Comparison of ENCODE assay signal across 28 cellular contexts in genomic region chr11:64913171-64913727, GRCh38. TPM values are rescaled to one million over a fixed set of nuclear protein-coding genes. Genes with fewer than 3 reads are reported as not detected.
DNase-seq lines count a peak whose midpoint lies in the region; ATAC-seq, FAIRE-seq and TF ChIP-seq lines count a peak whose summit lies in the region.
"Had no signal": no experiment of that assay in that cellular context is flagged by ENCODE, and none has a peak within 500 bp of the region (broad histone marks: within the 10 kb centered on the region; RNA-seq: fewer than 3 reads in every experiment).

No MANE protein-coding gene starts in this region.

- H3K9me1 ChIP-seq in K562 (ENCODE audit: control insufficient read depth, insufficient read depth, low read length): peaks cover 5% of the 10 kb centered on the region

- H3K27ac ChIP-seq in right cardiac atrium (ENCODE audit: low read length) (no peak overlapping the region), K562 (ENCODE audit: extremely low read depth, low read depth, low read length) (no peak overlapping the region), foreskin keratinocyte (no peak overlapping the region)
- H3K27ac ChIP-seq: A549; BLaER1 treated with 17β-estradiol and CSF1 and Interleukin-3, amounts not matched to agents 10 nM and 100 nM; GM23248 had no signal

- no peak for TF ChIP-seq EP300 in K562 (IDR thresholded peaks at IDR 0.05; ENCODE audit: low read length)

- no peaks in the 10 kb centered on the region for H4K20me1 ChIP-seq in K562 (replicated peaks; ENCODE audit: control insufficient read depth, insufficient read depth, low read length)

- H3K4me1 ChIP-seq in right cardiac atrium (ENCODE audit: control insufficient read depth, insufficient read depth, low read length) (no peaks in the 10 kb centered on the region), K562 (replicated peaks in 1 of 2; ENCODE audit: control insufficient read depth in 2 of 2, insufficient read depth in 2 of 2, low read length in 2 of 2) (peaks cover 12 to 55% of the 10 kb centered on the region in 2 experiments; a peak in 4 of 5 replicates), foreskin keratinocyte (peaks cover 5% of the 10 kb centered on the region)
- H3K4me1 ChIP-seq: BE2C had no signal

- H3K27me3 Mint-ChIP-seq in nephron (ENCODE audit: low read depth): no peaks in the 10 kb centered on the region
- H3K27me3 Mint-ChIP-seq in activated T-cell treated with anti-CD3 and anti-CD28 coated beads, Interleukin-2, amount 50 U/mL, for 72 hours (ENCODE audit: low read depth): no peaks in the 10 kb centered on the region
- H3K27me3 Mint-ChIP-seq: CD4-positive, alpha-beta memory T cell had no signal

- ATAC-seq in right cardiac atrium (no peak), Right ventricle myocardium inferior (no peak), K562 (no peak), foreskin keratinocyte (no peak), GM21619 (IDR thresholded peaks at IDR 0.05; ENCODE audit: unreplicated experiment) (no peak)
- no peak for ATAC-seq in activated T-cell treated with anti-CD3 and anti-CD28 coated beads, Interleukin-2, amount 50 U/mL, for 72 hours (replicated peaks in 1 of 2)
- ATAC-seq: A549 had no signal

- H3K4me1 Mint-ChIP-seq in nephron: peaks cover 9% of the 10 kb centered on the region
- peaks cover 19% of the 10 kb centered on the region for H3K4me1 Mint-ChIP-seq in activated T-cell treated with anti-CD3 and anti-CD28 coated beads, Interleukin-2, amount 50 U/mL, for 72 hours (ENCODE audit: low read depth)

- H3K9me3 ChIP-seq in right cardiac atrium (ENCODE audit: control insufficient read depth, low read length): no peaks in the 10 kb centered on the region
- no peaks in the 10 kb centered on the region for H3K9me3 ChIP-seq in K562 (replicated peaks; ENCODE audit: control insufficient read depth, insufficient read depth, low read depth, low read length)
- H3K9me3 ChIP-seq: A549; BE2C; BLaER1 treated with 17β-estradiol and CSF1 and Interleukin-3, amounts not matched to agents 10 nM and 100 nM had no signal

- H3K9ac ChIP-seq in K562 (ENCODE audit: insufficient read depth in 1 of 2, low read depth in 2 of 2, low read length in 2 of 2): peak overlapping the region in 1 of 2 experiments; percentile 30; a peak in 1 of 4 replicates
- H3K9ac ChIP-seq: GM23248 had no signal

- DNase-seq in right cardiac atrium (peak in 2 of 3 donors; percentile 40 to 57), Right ventricle myocardium inferior (ENCODE audit: missing footprints) (no peak), K562 (ENCODE audit: extremely low read depth in 1 of 4, low spot score in 3 of 4) (no peak), foreskin keratinocyte (no peak)
- DNase-seq in activated T-cell treated with anti-CD3 and anti-CD28 coated beads, Interleukin-2, amount 50 U/mL, for 72 hours: no peak
- DNase-seq: 8988T, ACHN, AML-193, BE2C, Calu3, COR-L47, DMS53, DMS79 treated with DMSO at 0.1 percent for 48 hours, GF-D8, GM23248, H7, HCEC 1CT had no signal

- 93% methylated on average over 18 of the region's 18 CpGs for WGBS in right cardiac atrium
- WGBS in K562 (ENCODE audit: insufficient coverage, low coverage, missing lambda C conversion rate): 88% methylated on average over 16 of the region's 18 CpGs

- TF ChIP-seq RAD21 in K562 (CRISPR knock-in tag; conservative IDR thresholded peaks at IDR 0.05 in 1 of 2, IDR thresholded peaks at IDR 0.05 in 1 of 2): no peak

- intact Hi-C loops in right cardiac atrium (cut with DNase I): no loop called here
- intact Hi-C loops in Right ventricle myocardium inferior (cut with DNase I): no loop called here
- intact Hi-C loops in K562 (cut with micrococcal nuclease): no loop called here

- FAIRE-seq in K562 (lab: Jason Lieb, UNC): no peak
- FAIRE-seq: A549, GM12891, GM18507, H1 had no signal

- H3K79me2 ChIP-seq in K562 (ENCODE audit: control insufficient read depth, insufficient read depth, low read length): peaks cover 26% of the 10 kb centered on the region

- H3K9me3 Mint-ChIP-seq in nephron: no peaks in the 10 kb centered on the region
- H3K9me3 Mint-ChIP-seq in activated T-cell treated with anti-CD3 and anti-CD28 coated beads, Interleukin-2, amount 50 U/mL, for 72 hours: no peaks in the 10 kb centered on the region
- H3K9me3 Mint-ChIP-seq: CD4-positive, alpha-beta memory T cell had no signal

- H3K27me3 ChIP-seq in right cardiac atrium (ENCODE audit: control insufficient read depth, insufficient read depth) (no peaks in the 10 kb centered on the region), K562 (ENCODE audit: control insufficient read depth in 2 of 2, insufficient read depth in 2 of 2, low read length in 2 of 2) (no peaks in the 10 kb centered on the region), foreskin keratinocyte (no peaks in the 10 kb centered on the region)
- H3K27me3 ChIP-seq: BE2C; BLaER1 treated with 17β-estradiol and CSF1 and Interleukin-3, amounts not matched to agents 10 nM and 100 nM had no signal

- CTCF ChIA-PET in K562 (lab: Yijun Ruan, JAX; ENCODE audit: low intra/inter-chr PET ratio): no interaction called here

- TF ChIP-seq CTCF in K562 (IDR thresholded peaks at IDR 0.05 in 2 of 3, conservative IDR thresholded peaks at IDR 0.05 in 1 of 3; ENCODE audit: insufficient read depth in 2 of 3, low read depth in 1 of 3, low read length in 3 of 3): no peak
- no peak for TF ChIP-seq CTCF in nephron (IDR thresholded peaks at IDR 0.05; ENCODE audit: unreplicated experiment in 3 of 3)
- TF ChIP-seq CTCF in foreskin keratinocyte (conservative IDR thresholded peaks at IDR 0.05): no peak

- TF ChIP-seq POLR2A in K562 (conservative IDR thresholded peaks at IDR 0.05): no peak

- H2AFZ ChIP-seq in K562 (ENCODE audit: low read depth, low read length): no peak overlapping the region
- H2AFZ ChIP-seq: GM23248 had no signal

- no TSS peak for BruUV-seq in K562 (replicated peaks; lab: Mats Ljungman, UMichigan)

- in situ Hi-C loops in K562 (cut with MboI): no loop called here

- H3K36me3 Mint-ChIP-seq in nephron (ENCODE audit: low read depth): peaks cover 21% of the 10 kb centered on the region
- peaks cover 2 to 9% of the 10 kb centered on the region in 2 donors for H3K36me3 Mint-ChIP-seq in activated T-cell treated with anti-CD3 and anti-CD28 coated beads, Interleukin-2, amount 50 U/mL, for 72 hours (ENCODE audit: insufficient read depth in 2 of 2)

- peak overlapping the region in 2 of 3 experiments; percentile 46 to 64 for H3K4me3 Mint-ChIP-seq in nephron
- H3K4me3 Mint-ChIP-seq in activated T-cell treated with anti-CD3 and anti-CD28 coated beads, Interleukin-2, amount 50 U/mL, for 72 hours: no peak overlapping the region
- H3K4me3 Mint-ChIP-seq: CD14-positive monocyte; CD4-positive, alpha-beta memory T cell had no signal

- POLR2A ChIA-PET in K562 (lab: Yijun Ruan, JAX): no interaction called here

- no peak overlapping the region for H3K27ac Mint-ChIP-seq in nephron
- H3K27ac Mint-ChIP-seq in activated T-cell treated with anti-CD3 and anti-CD28 coated beads, Interleukin-2, amount 50 U/mL, for 72 hours: no peak overlapping the region

- H3K4me2 ChIP-seq in K562 (ENCODE audit: insufficient read depth, low read length): no peak overlapping the region
- H3K4me2 ChIP-seq: A549; BLaER1 treated with 17β-estradiol and CSF1 and Interleukin-3, amounts not matched to agents 10 nM and 100 nM had no signal

- H3K4me3 ChIP-seq in right cardiac atrium (ENCODE audit: low read length) (no peak overlapping the region), K562 (no peak overlapping the region)
- H3K4me3 ChIP-seq: A549; BLaER1 treated with 17β-estradiol and CSF1 and Interleukin-3, amounts not matched to agents 10 nM and 100 nM; GM23248 had no signal

- peaks cover 58% of the 10 kb centered on the region; the same call in 2 of the 3 replicates for H3K36me3 ChIP-seq in K562 (ENCODE audit: control insufficient read depth, insufficient read depth, low read length)
- H3K36me3 ChIP-seq: BE2C had no signal

RNA-seq across cellular contexts. Expression of gene ATG2A, which starts 3.8 kb away (rescaled TPM):
- total RNA-seq in right cardiac atrium: 10 to 100 TPM; 13.3 to 17.9 (median 15.3) TPM
- 13.6 TPM for polyA plus RNA-seq in right cardiac atrium
- total RNA-seq in Right ventricle myocardium inferior: 10.7 TPM
- total RNA-seq in K562 (2011; cell fraction: chromatin; rRNA removed; ENCODE audit: low replicate concordance): 50.6 and 183 TPM in 2 replicates
- total RNA-seq in K562 (2011; cell fraction: nucleolus; rRNA removed): 131 and 133 TPM in 2 replicates
- 70.0 and 70.2 TPM in 2 replicates for total RNA-seq in K562 (2011; cell fraction: nucleoplasm; rRNA removed)
- total RNA-seq in K562 (2014; rRNA removed): 22.2 and 22.4 TPM in 2 replicates
- total RNA-seq in K562 (2014; rRNA removed; fragmentation: Illumina TruSeq; extraction: Trizol): 3.2 and 3.6 TPM in 2 replicates
- total RNA-seq in K562 (2015; rRNA removed; fragmentation: Illumina TruSeq; extraction: Trizol): 6.2 and 7.7 TPM in 2 replicates
- 37.7 and 45.9 TPM in 2 replicates for total RNA-seq in K562 (2021)
- polyA plus RNA-seq in K562 (2011; rRNA removed): 4.6 and 11.2 TPM in 2 replicates
- 6.2 and 17.3 TPM in 2 replicates for polyA plus RNA-seq in K562 (2011; cell fraction: cytosol; rRNA removed)
- 42.8 and 78.0 TPM in 2 replicates for polyA plus RNA-seq in K562 (2011; cell fraction: nucleus; rRNA removed)
- polyA plus RNA-seq in K562 (2012): 22.5 and 32.9 TPM in 2 replicates
- polyA plus RNA-seq in K562 (2014; fragmentation: Illumina TruSeq; extraction: Trizol): 5.2 and 15.8 TPM in 2 replicates
- polyA plus RNA-seq in K562 (2014; fragmentation: Nextera tagmentation; extraction: Ambion mirVana): under 1 TPM; 0.25 to 0.53 TPM
- 21.0 and 21.6 TPM in 2 replicates for polyA plus RNA-seq in K562 (2014; rRNA removed)
- 5.7 and 7.2 TPM in 2 replicates for polyA minus RNA-seq in K562 (2011; rRNA and poly(A)+ RNA removed)
- polyA minus RNA-seq in K562 (2011; cell fraction: cytosol; rRNA and poly(A)+ RNA removed): 18.2 and 19.4 TPM in 2 replicates
- polyA minus RNA-seq in K562 (2011; cell fraction: nucleus; rRNA and poly(A)+ RNA removed): 45.1 and 49.8 TPM in 2 replicates
- 13.6 and 14.0 TPM in 2 replicates for total RNA-seq in foreskin keratinocyte
- polyA plus RNA-seq in foreskin keratinocyte: 11.4 and 12.5 TPM in 2 replicates
- 10 to 100 TPM; 20.9 to 27.0 TPM for total RNA-seq in activated T-cell treated with anti-CD3 and anti-CD28 coated beads, Interleukin-2, amount 50 U/mL, for 72 hours

RNA-seq across cellular contexts. Expression of gene PPP2R5B, which starts 11.2 kb away (rescaled TPM):
- total RNA-seq in right cardiac atrium (10 to 100 TPM; 21.7 to 28.0 (median 24.6) TPM), Right ventricle myocardium inferior (20.6 TPM), K562 (2014; rRNA removed) (3.3 and 5.2 TPM in 2 replicates), K562 (2014; rRNA removed; fragmentation: Illumina TruSeq; extraction: Trizol) (1.8 and 3.2 TPM in 2 replicates), K562 (2015; rRNA removed; fragmentation: Illumina TruSeq; extraction: Trizol) (2.5 and 2.6 TPM in 2 replicates), K562 (2021) (6.4 and 7.8 TPM in 2 replicates), foreskin keratinocyte (13.4 and 15.0 TPM in 2 replicates)
- polyA plus RNA-seq in right cardiac atrium (28.9 TPM), K562 (2011; rRNA removed) (7.3 and 11.1 TPM in 2 replicates), K562 (2014; fragmentation: Illumina TruSeq; extraction: Trizol) (5.1 and 5.2 TPM in 2 replicates), K562 (2014; fragmentation: Nextera tagmentation; extraction: Ambion mirVana) (under 1 TPM; 0.10 to 0.13 TPM), K562 (2014; rRNA removed) (5.1 and 6.1 TPM in 2 replicates), foreskin keratinocyte (12.5 and 13.5 TPM in 2 replicates)
- total RNA-seq in K562 (2011; cell fraction: chromatin; rRNA removed; ENCODE audit: low replicate concordance): 18.6 and 35.5 TPM in 2 replicates
- 16.1 and 22.7 TPM in 2 replicates for total RNA-seq in K562 (2011; cell fraction: nucleolus; rRNA removed)
- total RNA-seq in K562 (2011; cell fraction: nucleoplasm; rRNA removed): 17.8 and 18.6 TPM in 2 replicates
- 9.0 and 9.1 TPM in 2 replicates for polyA plus RNA-seq in K562 (2011; cell fraction: cytosol; rRNA removed)
- polyA plus RNA-seq in K562 (2011; cell fraction: nucleus; rRNA removed): 46.9 and 48.0 TPM in 2 replicates
- polyA plus RNA-seq in K562 (2012): 5.8 and 10.7 TPM in 2 replicates
- 3.4 and 4.0 TPM in 2 replicates for polyA minus RNA-seq in K562 (2011; rRNA and poly(A)+ RNA removed)
- 3.6 and 3.9 TPM in 2 replicates for polyA minus RNA-seq in K562 (2011; cell fraction: cytosol; rRNA and poly(A)+ RNA removed)
- 4.8 and 5.9 TPM in 2 replicates for polyA minus RNA-seq in K562 (2011; cell fraction: nucleus; rRNA and poly(A)+ RNA removed)
- total RNA-seq in activated T-cell treated with anti-CD3 and anti-CD28 coated beads, Interleukin-2, amount 50 U/mL, for 72 hours: 10 to 100 TPM; 15.0 to 24.0 TPM

RNA-seq across cellular contexts. Expression of gene GPHA2, which starts 22.4 kb away (rescaled TPM):
- not detected for total RNA-seq in right cardiac atrium
- polyA plus RNA-seq in right cardiac atrium: not detected
- not detected for total RNA-seq in Right ventricle myocardium inferior
- not detected in 2 replicates for total RNA-seq in K562 (2011; cell fraction: chromatin; rRNA removed; ENCODE audit: low replicate concordance)
- not detected in 2 replicates for total RNA-seq in K562 (2011; cell fraction: nucleolus; rRNA removed)
- not detected in 2 replicates for total RNA-seq in K562 (2011; cell fraction: nucleoplasm; rRNA removed)
- total RNA-seq in K562 (2014; rRNA removed): not detected in 2 replicates
- total RNA-seq in K562 (2014; rRNA removed; fragmentation: Illumina TruSeq; extraction: Trizol): not detected in 2 replicates
- total RNA-seq in K562 (2015; rRNA removed; fragmentation: Illumina TruSeq; extraction: Trizol): 0.22 TPM in 1 of 2 replicates, not detected in the other
- total RNA-seq in K562 (2021): not detected in 2 replicates
- not detected in 2 replicates for polyA plus RNA-seq in K562 (2011; rRNA removed)
- not detected in 2 replicates for polyA plus RNA-seq in K562 (2011; cell fraction: cytosol; rRNA removed)
- polyA plus RNA-seq in K562 (2011; cell fraction: nucleus; rRNA removed): 0.74 and 0.88 TPM in 2 replicates
- polyA plus RNA-seq in K562 (2012): not detected in 2 replicates
- not detected in 2 replicates for polyA plus RNA-seq in K562 (2014; fragmentation: Illumina TruSeq; extraction: Trizol)
- polyA plus RNA-seq in K562 (2014; fragmentation: Nextera tagmentation; extraction: Ambion mirVana): under 1 TPM in 1 of 2 experiments, not detected in 1; 0.17 TPM
- 1.4 TPM in 1 of 2 replicates, not detected in the other for polyA plus RNA-seq in K562 (2014; rRNA removed)
- polyA minus RNA-seq in K562 (2011; rRNA and poly(A)+ RNA removed): not detected in 2 replicates
- not detected in 2 replicates for polyA minus RNA-seq in K562 (2011; cell fraction: cytosol; rRNA and poly(A)+ RNA removed)
- polyA minus RNA-seq in K562 (2011; cell fraction: nucleus; rRNA and poly(A)+ RNA removed): not detected in 2 replicates
- not detected in 2 replicates for total RNA-seq in foreskin keratinocyte
- 0.27 TPM in 1 of 2 replicates, not detected in the other for polyA plus RNA-seq in foreskin keratinocyte
- under 1 TPM; 0.58 to 0.81 TPM for total RNA-seq in activated T-cell treated with anti-CD3 and anti-CD28 coated beads, Interleukin-2, amount 50 U/mL, for 72 hours
- total RNA-seq: Calu3, Daoy, GM23248, H7 had no signal
- polyA plus RNA-seq: A549; CD14-positive monocyte; CD4-positive, alpha-beta memory T cell; GM23248 had no signal

RNA-seq across cellular contexts. Expression of gene EHD1, which starts 34.8 kb away (rescaled TPM):
- 10 to 100 TPM; 23.4 to 35.3 (median 31.4) TPM for total RNA-seq in right cardiac atrium
- 20.8 TPM for polyA plus RNA-seq in right cardiac atrium
- 56.0 TPM for total RNA-seq in Right ventricle myocardium inferior
- 20.8 and 92.1 TPM in 2 replicates for total RNA-seq in K562 (2011; cell fraction: chromatin; rRNA removed; ENCODE audit: low replicate concordance)
- total RNA-seq in K562 (2011; cell fraction: nucleolus; rRNA removed): 57.7 and 64.3 TPM in 2 replicates
- 24.2 and 37.8 TPM in 2 replicates for total RNA-seq in K562 (2011; cell fraction: nucleoplasm; rRNA removed)
- 39.1 and 40.0 TPM in 2 replicates for total RNA-seq in K562 (2014; rRNA removed)
- 7.2 and 11.5 TPM in 2 replicates for total RNA-seq in K562 (2014; rRNA removed; fragmentation: Illumina TruSeq; extraction: Trizol)
- total RNA-seq in K562 (2015; rRNA removed; fragmentation: Illumina TruSeq; extraction: Trizol): 12.7 and 12.9 TPM in 2 replicates
- 65.0 and 69.6 TPM in 2 replicates for total RNA-seq in K562 (2021)
- 16.4 and 34.2 TPM in 2 replicates for polyA plus RNA-seq in K562 (2011; rRNA removed)
- polyA plus RNA-seq in K562 (2011; cell fraction: cytosol; rRNA removed): 30.6 and 56.6 TPM in 2 replicates
- polyA plus RNA-seq in K562 (2011; cell fraction: nucleus; rRNA removed): 30.2 and 48.9 TPM in 2 replicates
- polyA plus RNA-seq in K562 (2012): 38.5 and 52.8 TPM in 2 replicates
- 41.0 and 45.1 TPM in 2 replicates for polyA plus RNA-seq in K562 (2014; fragmentation: Illumina TruSeq; extraction: Trizol)
- under 1 TPM; 0.46 to 0.59 TPM for polyA plus RNA-seq in K562 (2014; fragmentation: Nextera tagmentation; extraction: Ambion mirVana)
- 26.8 and 27.3 TPM in 2 replicates for polyA plus RNA-seq in K562 (2014; rRNA removed)
- 26.8 and 39.2 TPM in 2 replicates for polyA minus RNA-seq in K562 (2011; rRNA and poly(A)+ RNA removed)
- 50.9 and 64.3 TPM in 2 replicates for polyA minus RNA-seq in K562 (2011; cell fraction: cytosol; rRNA and poly(A)+ RNA removed)
- polyA minus RNA-seq in K562 (2011; cell fraction: nucleus; rRNA and poly(A)+ RNA removed): 17.4 and 22.8 TPM in 2 replicates
- 94.9 and 114 TPM in 2 replicates for total RNA-seq in foreskin keratinocyte
- 90.4 and 115 TPM in 2 replicates for polyA plus RNA-seq in foreskin keratinocyte
- 100 to 1,000 TPM; 136 to 159 TPM for total RNA-seq in activated T-cell treated with anti-CD3 and anti-CD28 coated beads, Interleukin-2, amount 50 U/mL, for 72 hours

RNA-seq across cellular contexts. Expression of gene MAJIN, which starts 58.7 kb away (rescaled TPM):
- total RNA-seq in right cardiac atrium: not detected
- not detected for polyA plus RNA-seq in right cardiac atrium
- not detected for total RNA-seq in Right ventricle myocardium inferior
- total RNA-seq in K562 (2011; cell fraction: chromatin; rRNA removed; ENCODE audit: low replicate concordance): 0.30 TPM in 1 of 2 replicates, not detected in the other
- 0.33 TPM in 1 of 2 replicates, not detected in the other for total RNA-seq in K562 (2011; cell fraction: nucleolus; rRNA removed)
- 0.38 TPM in 1 of 2 replicates, not detected in the other for total RNA-seq in K562 (2011; cell fraction: nucleoplasm; rRNA removed)
- 0.12 TPM in 1 of 2 replicates, not detected in the other for total RNA-seq in K562 (2014; rRNA removed)
- total RNA-seq in K562 (2014; rRNA removed; fragmentation: Illumina TruSeq; extraction: Trizol): 0.18 and 0.29 TPM in 2 replicates
- 0.68 and 0.83 TPM in 2 replicates for total RNA-seq in K562 (2015; rRNA removed; fragmentation: Illumina TruSeq; extraction: Trizol)
- 0.24 TPM in 1 of 2 replicates, not detected in the other for total RNA-seq in K562 (2021)
- 0.28 and 0.42 TPM in 2 replicates for polyA plus RNA-seq in K562 (2011; rRNA removed)
- 0.63 and 1.4 TPM in 2 replicates for polyA plus RNA-seq in K562 (2011; cell fraction: cytosol; rRNA removed)
- 0.13 and 0.74 TPM in 2 replicates for polyA plus RNA-seq in K562 (2011; cell fraction: nucleus; rRNA removed)
- 0.09 and 0.15 TPM in 2 replicates for polyA plus RNA-seq in K562 (2012)
- polyA plus RNA-seq in K562 (2014; fragmentation: Illumina TruSeq; extraction: Trizol): 0.39 TPM in 1 of 2 replicates, not detected in the other
- polyA plus RNA-seq in K562 (2014; fragmentation: Nextera tagmentation; extraction: Ambion mirVana): under 1 TPM in 1 of 2 experiments, not detected in 1; 0.21 TPM
- 0.17 and 0.30 TPM in 2 replicates for polyA plus RNA-seq in K562 (2014; rRNA removed)
- 0.11 and 0.21 TPM in 2 replicates for polyA minus RNA-seq in K562 (2011; rRNA and poly(A)+ RNA removed)
- polyA minus RNA-seq in K562 (2011; cell fraction: cytosol; rRNA and poly(A)+ RNA removed): not detected in 2 replicates
- polyA minus RNA-seq in K562 (2011; cell fraction: nucleus; rRNA and poly(A)+ RNA removed): not detected in 2 replicates
- total RNA-seq in foreskin keratinocyte: 0.04 TPM in 1 of 2 replicates, not detected in the other
- polyA plus RNA-seq in foreskin keratinocyte: not detected in 2 replicates
- 1 to 10 TPM; 1.7 to 2.7 TPM for total RNA-seq in activated T-cell treated with anti-CD3 and anti-CD28 coated beads, Interleukin-2, amount 50 U/mL, for 72 hours
- total RNA-seq: Calu3, Daoy, G401, GM23248, H1 had no signal
- polyA plus RNA-seq: CD14-positive monocyte; CD4-positive, alpha-beta memory T cell; GM23248; H1 had no signal

Comparison
In these comparisons a context has a peak if more than half of its experiments do, and no peak if none do; other contexts are left out.
1. DNase-seq: peak in right cardiac atrium (2 of 3); none in Right ventricle myocardium inferior (single experiment), K562 (0 of 4), foreskin keratinocyte (0 of 2) and activated T-cell treated with anti-CD3 and anti-CD28 coated beads, Interleukin-2, amount 50 U/mL, for 72 hours (0 of 2).
2. H3K4me3 Mint-ChIP-seq: peak in nephron (2 of 3); none in activated T-cell treated with anti-CD3 and anti-CD28 coated beads, Interleukin-2, amount 50 U/mL, for 72 hours (0 of 2).